In the genomic region with DNA sequence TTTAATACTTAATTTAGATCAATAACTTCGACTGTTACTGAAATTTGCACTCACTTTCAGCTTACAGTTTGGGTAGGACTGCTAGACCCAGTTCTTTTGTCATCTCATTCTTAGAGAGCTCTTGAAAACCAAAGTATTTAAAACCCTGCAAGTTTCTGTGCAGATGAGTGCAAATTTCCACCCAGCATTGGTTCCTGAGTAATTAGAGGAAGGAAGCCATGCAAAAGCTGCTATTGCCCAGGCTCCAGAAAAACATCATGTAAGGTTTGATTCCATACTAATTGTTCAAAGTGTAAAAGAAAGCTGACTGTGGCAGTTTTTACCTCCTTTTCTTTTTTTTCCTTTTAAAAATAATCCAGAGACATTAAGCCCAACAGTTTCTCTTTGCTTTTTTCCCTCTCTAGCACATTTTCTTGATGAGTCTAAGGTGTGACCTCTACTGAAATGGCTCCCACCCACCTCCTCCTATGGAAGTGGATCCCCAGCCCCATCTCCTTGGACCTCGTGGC, we compare ENCODE assay signal across 11 cellular contexts. TPM values are rescaled to one million over a fixed set of nuclear protein-coding genes. Genes with fewer than 3 reads are reported as not detected.
DNase-seq lines count a peak whose midpoint lies in the region; ATAC-seq and TF ChIP-seq lines count a peak whose summit lies in the region.
"Had no signal": no experiment of that assay in that cellular context is flagged by ENCODE, and none has a peak within 500 bp of the region (broad histone marks: within the 10 kb centered on the region; RNA-seq: fewer than 3 reads in every experiment).

No MANE protein-coding gene starts in this region.

- no peaks in the 10 kb centered on the region for H3K79me2 ChIP-seq in GM23338 (replicated peaks; ENCODE audit: insufficient read depth)

- H3F3A ChIP-seq in GM23338 (replicated peaks; ENCODE audit: low read depth), result no peaks in the 10 kb centered on the region

- no peaks in the 10 kb centered on the region for H3K9me3 Mint-ChIP-seq in GM23338
- H3K9me3 Mint-ChIP-seq: memory B cell had no signal

- WGBS in right cardiac atrium, result 68% methylated on average over 2 of the region's 2 CpGs

- H3K27ac Mint-ChIP-seq in GM23338, result no peak overlapping the region
- H3K27ac Mint-ChIP-seq: memory B cell had no signal

- peak overlapping the region; percentile 33 for H3K27ac ChIP-seq in HL-60 (replicated peaks)
- H3K27ac ChIP-seq in right cardiac atrium (ENCODE audit: low read length), result peak overlapping the region; percentile 95
- H3K27ac ChIP-seq in skeletal muscle tissue (ENCODE audit: low read depth, low read length), result peak overlapping the region; percentile 58
- H3K27ac ChIP-seq in GM23338 (ENCODE audit: low read depth), result no peak overlapping the region; the same call in 1 of the 2 replicates

- no peak overlapping the region for H3K4me2 ChIP-seq in GM23338

- DNase-seq in HL-60 (ENCODE audit: low read depth in 1 of 2, low spot score in 1 of 2) (peak in 1 of 2 experiments; percentile 48), SKM-1 treated with dmso at 0.1 percent for 144 hours (lab: John Stamatoyannopoulos, UW; ENCODE audit: unreplicated experiment) (peak; percentile 25), right cardiac atrium (no peak), GM23338 (ENCODE audit: low spot score) (no peak), NK-92 (lab: John Stamatoyannopoulos, UW; ENCODE audit: unreplicated experiment) (no peak)
- DNase-seq: NCI-H526 treated with DMSO at 0.1 percent for 48 hours, SHP77 treated with DMSO at 0.1 percent for 48 hours had no signal

- H3K4me3 ChIP-seq in HL-60 (replicated peaks; ENCODE audit: insufficient read depth, low read length) (no peak overlapping the region), right cardiac atrium (ENCODE audit: low read length) (no peak overlapping the region), skeletal muscle tissue (ENCODE audit: low read length in 3 of 3) (no peak overlapping the region), GM23338 (no peak overlapping the region)

- ATAC-seq in right cardiac atrium (no peak), esophagus mucosa (no peak), HG02798 (IDR thresholded peaks at IDR 0.05; ENCODE audit: poor library complexity, unreplicated experiment) (no peak), GM23338 (no peak)

- H2AFZ ChIP-seq in GM23338, result no peak overlapping the region

- H3K4me1 ChIP-seq in right cardiac atrium (ENCODE audit: control insufficient read depth, insufficient read depth, low read length), result peaks cover 12% of the 10 kb centered on the region
- H3K4me1 ChIP-seq in skeletal muscle tissue (ENCODE audit: control insufficient read depth in 3 of 3, insufficient read depth in 3 of 3, low read length in 3 of 3), result peaks cover 21 to 35% (median 34%) of the 10 kb centered on the region in 3 donors
- H3K4me1 ChIP-seq in GM23338 (ENCODE audit: insufficient read depth), result peaks cover 9% of the 10 kb centered on the region

- H4K20me1 ChIP-seq in GM23338 (replicated peaks; ENCODE audit: insufficient read depth), result no peaks in the 10 kb centered on the region

- H3K4me3 Mint-ChIP-seq in GM23338, result no peak overlapping the region
- H3K4me3 Mint-ChIP-seq: memory B cell had no signal

- H3K9me2 ChIP-seq in GM23338 (ENCODE audit: insufficient read depth), result no peaks in the 10 kb centered on the region

- H3K9me3 ChIP-seq in right cardiac atrium (ENCODE audit: control insufficient read depth, low read length) (no peaks in the 10 kb centered on the region), skeletal muscle tissue (ENCODE audit: control insufficient read depth in 3 of 3, low read length in 3 of 3) (no peaks in the 10 kb centered on the region)

- H3K4me1 Mint-ChIP-seq in GM23338, result peaks cover 59% of the 10 kb centered on the region
- H3K4me1 Mint-ChIP-seq: memory B cell had no signal

- H3K27me3 ChIP-seq in HL-60 (ENCODE audit: insufficient read depth, poor library complexity, severe bottlenecking), result no peaks in the 10 kb centered on the region
- H3K27me3 ChIP-seq in right cardiac atrium (ENCODE audit: control insufficient read depth, insufficient read depth), result no peaks in the 10 kb centered on the region
- H3K27me3 ChIP-seq in skeletal muscle tissue (ENCODE audit: control insufficient read depth in 3 of 3, insufficient read depth in 3 of 3, low read length in 3 of 3), result no peaks in the 10 kb centered on the region
- H3K27me3 ChIP-seq in GM23338 (ENCODE audit: insufficient read depth), result no peaks in the 10 kb centered on the region

- TF ChIP-seq CTCF in HL-60 (IDR thresholded peaks at IDR 0.05; ENCODE audit: insufficient read depth, low read length), result no peak
- no peak for TF ChIP-seq CTCF in GM23338 (conservative IDR thresholded peaks at IDR 0.05; ENCODE audit: low read depth in 2 of 2)

- peaks cover 4% of the 10 kb centered on the region for H3K27me3 Mint-ChIP-seq in GM23338 (ENCODE audit: insufficient read depth, low read depth, poor library complexity)
- H3K27me3 Mint-ChIP-seq: memory B cell had no signal

- H3K36me3 ChIP-seq in skeletal muscle tissue (ENCODE audit: control insufficient read depth in 3 of 3, insufficient read depth in 3 of 3, low read length in 3 of 3) (peaks cover 7 to 25% (median 15%) of the 10 kb centered on the region in 3 donors), GM23338 (ENCODE audit: insufficient read depth) (no peaks in the 10 kb centered on the region)

- intact Hi-C loops in right cardiac atrium (cut with DNase I), result no loop called here

- H3K9ac ChIP-seq in skeletal muscle tissue (ENCODE audit: low read depth in 1 of 3, low read length in 3 of 3), result no peak overlapping the region

- peaks cover 14% of the 10 kb centered on the region for H3K36me3 Mint-ChIP-seq in GM23338 (ENCODE audit: low read depth)

TF ChIP-seq in GM23338, 12 proteins besides CTCF, POLR2A, EP300 and RAD21 (continues in another document):
- TF ChIP-seq NANOG (IDR thresholded peaks at IDR 0.05; ENCODE audit: borderline replicate concordance), result no peak
- TF ChIP-seq ZNF114 (CRISPR knock-in tag; IDR thresholded peaks at IDR 0.05), result no peak
- TF ChIP-seq, protein P1, sequence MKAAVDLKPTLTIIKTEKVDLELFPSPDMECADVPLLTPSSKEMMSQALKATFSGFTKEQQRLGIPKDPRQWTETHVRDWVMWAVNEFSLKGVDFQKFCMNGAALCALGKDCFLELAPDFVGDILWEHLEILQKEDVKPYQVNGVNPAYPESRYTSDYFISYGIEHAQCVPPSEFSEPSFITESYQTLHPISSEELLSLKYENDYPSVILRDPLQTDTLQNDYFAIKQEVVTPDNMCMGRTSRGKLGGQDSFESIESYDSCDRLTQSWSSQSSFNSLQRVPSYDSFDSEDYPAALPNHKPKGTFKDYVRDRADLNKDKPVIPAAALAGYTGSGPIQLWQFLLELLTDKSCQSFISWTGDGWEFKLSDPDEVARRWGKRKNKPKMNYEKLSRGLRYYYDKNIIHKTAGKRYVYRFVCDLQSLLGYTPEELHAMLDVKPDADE (IDR thresholded peaks at IDR 0.05), result no peak
- no peak for TF ChIP-seq POLR2AphosphoS5 (IDR thresholded peaks at IDR 0.05; ENCODE audit: low read depth)
- no peak for TF ChIP-seq EZH2 (IDR thresholded peaks at IDR 0.05; ENCODE audit: low read depth, unreplicated experiment)
- no peak for TF ChIP-seq CREB1 (CRISPR knock-in tag; IDR thresholded peaks at IDR 0.05; ENCODE audit: low read depth)

RNA-seq across cellular contexts. Expression of a gene that starts 30.3 kb away (rescaled TPM):
- total RNA-seq in right cardiac atrium, result 100 to 1,000 TPM; 108 to 179 (median 114) TPM
- 21.8 TPM for polyA plus RNA-seq in right cardiac atrium
- total RNA-seq in skeletal muscle tissue, result 23.0 TPM
- total RNA-seq in esophagus mucosa, result 49.1 TPM
- 15.2 and 15.7 TPM in 2 replicates for total RNA-seq in GM23338 (2014; rRNA removed; shearing (Covaris generic))
- polyA plus RNA-seq in GM23338 (2016; fragmentation: Nextera tagmentation; extraction: Ambion mirVana), result 5.2 and 5.3 TPM in 2 replicates
